In genomic region chr10:88150338-88150737, GRCh38 we compare ENCODE assay signal across 1 cellular context.
TF ChIP-seq lines count a peak whose summit lies in the region.

No MANE protein-coding gene starts in this region.

TF ChIP-seq in IMR-90, 13 proteins besides CTCF, POLR2A, EP300 and RAD21 (continued from another document):
- TF ChIP-seq USF2 (IDR thresholded peaks at IDR 0.05; ENCODE audit: low read depth, low read length) (no peak), MAZ (IDR thresholded peaks at IDR 0.05; ENCODE audit: borderline replicate concordance, low read depth, low read length) (no peak), MAFK (IDR thresholded peaks at IDR 0.05; ENCODE audit: low read depth, low read length) (no peak), MXI1 (IDR thresholded peaks at IDR 0.05; ENCODE audit: borderline replicate concordance, low read depth, low read length) (no peak), CEBPB (IDR thresholded peaks at IDR 0.05; ENCODE audit: low read depth, low read length) (peak; percentile 67; the same call in 1 of the 2 replicates), NFE2L2 (IDR thresholded peaks at IDR 0.05; ENCODE audit: low read depth, low read length) (no peak)
